In genomic region chr1:6222644-6223043, GRCh38 we compare ENCODE assay signal across 17 cellular contexts. TPM values are rescaled to one million over a fixed set of nuclear protein-coding genes. Genes with fewer than 3 reads are reported as not detected.
DNase-seq lines count a peak whose midpoint lies in the region; ATAC-seq and TF ChIP-seq lines count a peak whose summit lies in the region.
"Had no signal": no experiment of that assay in that cellular context is flagged by ENCODE, and none has a peak within 500 bp of the region (broad histone marks: within the 10 kb centered on the region; RNA-seq: fewer than 3 reads in every experiment).

No MANE protein-coding gene starts in this region.

- H2AFZ ChIP-seq in mammary epithelial cell (ENCODE audit: low read depth, low read length) (no peak overlapping the region), fibroblast of lung (ENCODE audit: low read length) (no peak overlapping the region)

- H3K27ac ChIP-seq in mammary epithelial cell (ENCODE audit: insufficient read depth, low read depth, low read length) (no peak overlapping the region), fibroblast of lung (ENCODE audit: insufficient read depth, low read length) (peak overlapping the region; percentile 27), left lung (no peak overlapping the region)
- H3K27ac ChIP-seq: A549 had no signal

- no peak for TF ChIP-seq CTCF in MCF 10A (IDR thresholded peaks at IDR 0.05; ENCODE audit: unreplicated experiment)
- no peak for TF ChIP-seq CTCF in mammary epithelial cell (conservative IDR thresholded peaks at IDR 0.05 in 1 of 2, IDR thresholded peaks at IDR 0.05 in 1 of 2; ENCODE audit: extremely low read depth in 1 of 2, insufficient read depth in 1 of 2, low read depth in 1 of 2, low read length in 2 of 2)
- no peak for TF ChIP-seq CTCF in fibroblast of lung (conservative IDR thresholded peaks at IDR 0.05 in 1 of 2, IDR thresholded peaks at IDR 0.05 in 1 of 2; ENCODE audit: low read depth in 1 of 2, low read length in 2 of 2)
- no peak for TF ChIP-seq CTCF in left lung (IDR thresholded peaks at IDR 0.05)

- H3K36me3 Mint-ChIP-seq in MCF 10A (ENCODE audit: insufficient read depth, unreplicated experiment), result peaks cover 52% of the 10 kb centered on the region

- H3K4me1 Mint-ChIP-seq in MCF 10A (ENCODE audit: insufficient read depth, unreplicated experiment), result peaks cover 9% of the 10 kb centered on the region
- H3K4me1 Mint-ChIP-seq: stimulated activated naive CD8-positive, alpha-beta T cell treated with anti-CD3 and anti-CD28 coated beads, Interleukin-15, amount 100 ng/mL, for 72 hours had no signal

- H3K9ac ChIP-seq in mammary epithelial cell (ENCODE audit: insufficient read depth, low read length) (no peak overlapping the region), fibroblast of lung (ENCODE audit: insufficient read depth, low read length) (no peak overlapping the region)

- H3K27ac Mint-ChIP-seq in MCF 10A (ENCODE audit: low read depth, unreplicated experiment), result no peak overlapping the region
- H3K27ac Mint-ChIP-seq: activated T-cell treated with anti-CD3 and anti-CD28 coated beads, Interleukin-2, amount 50 U/mL, for 72 hours; nephron progenitor cell; stimulated activated naive CD8-positive, alpha-beta T cell treated with anti-CD3 and anti-CD28 coated beads, Interleukin-15, amount 100 ng/mL, for 72 hours had no signal

- DNase-seq in MCF 10A (ENCODE audit: unreplicated experiment) (peak; percentile 43), mammary epithelial cell (no peak), fibroblast of lung (ENCODE audit: low read depth in 2 of 2) (peak; percentile 42 to 72), left lung (no peak), posterior cingulate gyrus (no peak), cortex of kidney (lab: John Stamatoyannopoulos, UW) (no peak)
- no peak for DNase-seq in activated naive CD4-positive, alpha-beta T cell treated with anti-CD3 and anti-CD28 coated beads, Interleukin-2, amount 50 U/mL, for 16 hours
- DNase-seq: activated CD4-positive, alpha-beta T cell treated with anti-CD3 and anti-CD28 coated beads, Interleukin-2, amount 50 U/mL, for 1 hour; activated T-cell treated with anti-CD3 and anti-CD28 coated beads, Interleukin-2, amount 50 U/mL, for 72 hours; COR-L47; GOT3; nephron progenitor cell; SHP77; stimulated activated naive CD8-positive, alpha-beta T cell treated with anti-CD3 and anti-CD28 coated beads, Interleukin-15, amount 100 ng/mL, for 72 hours had no signal

- H3K4me3 Mint-ChIP-seq in MCF 10A (ENCODE audit: unreplicated experiment), result no peak overlapping the region
- H3K4me3 Mint-ChIP-seq: activated T-cell treated with anti-CD3 and anti-CD28 coated beads, Interleukin-2, amount 50 U/mL, for 72 hours; nephron progenitor cell; stimulated activated naive CD8-positive, alpha-beta T cell treated with anti-CD3 and anti-CD28 coated beads, Interleukin-15, amount 100 ng/mL, for 72 hours had no signal

- dilution Hi-C loops in mammary epithelial cell (cut with HindIII; ENCODE audit: low sequenced_read_pairs), result loop anchor here (10.0 kb wide), 1 partner anchor 148 kb away; no protein-coding TSS in a partner anchor

- H3K79me2 ChIP-seq in mammary epithelial cell (ENCODE audit: insufficient read depth, low read length), result peaks cover 17% of the 10 kb centered on the region
- no peaks in the 10 kb centered on the region for H3K79me2 ChIP-seq in fibroblast of lung (ENCODE audit: control insufficient read depth, insufficient read depth, low read length)

- no peaks in the 10 kb centered on the region for H3K9me3 Mint-ChIP-seq in MCF 10A (ENCODE audit: unreplicated experiment)
- H3K9me3 Mint-ChIP-seq: activated T-cell treated with anti-CD3 and anti-CD28 coated beads, Interleukin-2, amount 50 U/mL, for 72 hours; nephron progenitor cell; stimulated activated naive CD8-positive, alpha-beta T cell treated with anti-CD3 and anti-CD28 coated beads, Interleukin-15, amount 100 ng/mL, for 72 hours had no signal

- BruUV-seq in MCF 10A (replicated peaks; lab: Mats Ljungman, UMichigan) (no TSS peak), mammary epithelial cell (replicated peaks; lab: Mats Ljungman, UMichigan) (no TSS peak)

- no CpG with 5 or more reads among the region's 7 CpGs for WGBS in mammary epithelial cell (ENCODE audit: low coverage, missing lambda C conversion rate)

- H3K27me3 ChIP-seq in mammary epithelial cell (ENCODE audit: insufficient read depth, low read length) (no peaks in the 10 kb centered on the region), fibroblast of lung (ENCODE audit: control insufficient read depth, insufficient read depth, low read length) (no peaks in the 10 kb centered on the region), left lung (no peaks in the 10 kb centered on the region)

- CTCF ChIA-PET in MCF 10A (lab: Yijun Ruan, JAX) (no interaction called here), mammary epithelial cell (lab: Charles Lee; ENCODE audit: low non-redundant PET) (no interaction called here)

- peak; percentile 35 for ATAC-seq in left lung
- ATAC-seq in GM19397 (IDR thresholded peaks at IDR 0.05; ENCODE audit: unreplicated experiment), result no peak
- ATAC-seq: activated T-cell treated with anti-CD3 and anti-CD28 coated beads, Interleukin-2, amount 50 U/mL, for 72 hours; stimulated activated naive CD8-positive, alpha-beta T cell treated with anti-CD3 and anti-CD28 coated beads, Interleukin-15, amount 100 ng/mL, for 72 hours had no signal

- H3K4me3 ChIP-seq in mammary epithelial cell (replicated peaks in 1 of 3; ENCODE audit: insufficient read depth in 1 of 3, low read depth in 2 of 3, low read length in 3 of 3), result no peak overlapping the region
- no peak overlapping the region for H3K4me3 ChIP-seq in fibroblast of lung (replicated peaks in 1 of 4; ENCODE audit: control extremely low read depth in 1 of 4, insufficient read depth in 1 of 4, low read depth in 3 of 4, low read length in 4 of 4)
- H3K4me3 ChIP-seq in left lung, result no peak overlapping the region
- H3K4me3 ChIP-seq: A549 had no signal

- POLR2A ChIA-PET in MCF 10A (lab: Yijun Ruan, JAX), result interaction anchor here (0.7 to 1.0 kb wide), 2 partner anchors 12 to 128 kb away, joined by 3 read pairs; no protein-coding TSS in a partner anchor

- no peaks in the 10 kb centered on the region for H3K9me3 ChIP-seq in mammary epithelial cell (replicated peaks; ENCODE audit: insufficient read depth, low read length)
- no peaks in the 10 kb centered on the region for H3K9me3 ChIP-seq in fibroblast of lung (ENCODE audit: control insufficient read depth, insufficient read depth, low read depth, low read length)
- no peaks in the 10 kb centered on the region for H3K9me3 ChIP-seq in left lung
- H3K9me3 ChIP-seq: A549 had no signal

- H3K4me1 ChIP-seq in mammary epithelial cell (ENCODE audit: insufficient read depth, low read length) (peaks cover 14% of the 10 kb centered on the region), fibroblast of lung (ENCODE audit: control insufficient read depth, extremely low read depth, insufficient read depth, low read length) (peaks cover 2% of the 10 kb centered on the region), left lung (no peaks in the 10 kb centered on the region)

- peaks cover 17% of the 10 kb centered on the region for H3K36me3 ChIP-seq in mammary epithelial cell (ENCODE audit: insufficient read depth, low read length)
- H3K36me3 ChIP-seq in fibroblast of lung (ENCODE audit: control insufficient read depth, insufficient read depth, low read length), result peaks cover 11% of the 10 kb centered on the region
- peaks cover 0 to 72% of the 10 kb centered on the region in 2 donors for H3K36me3 ChIP-seq in left lung

- H4K20me1 ChIP-seq in mammary epithelial cell (ENCODE audit: insufficient read depth, low read length), result no peaks in the 10 kb centered on the region
- no peaks in the 10 kb centered on the region for H4K20me1 ChIP-seq in fibroblast of lung (ENCODE audit: control insufficient read depth, extremely low read depth, insufficient read depth, low read length)

- in situ Hi-C loops in mammary epithelial cell (cut with MboI; ENCODE audit: low sequenced_read_pairs in 2 of 2), result no loop called here

- H3K27me3 Mint-ChIP-seq in MCF 10A (ENCODE audit: insufficient read depth, unreplicated experiment), result no peaks in the 10 kb centered on the region
- H3K27me3 Mint-ChIP-seq: stimulated activated naive CD8-positive, alpha-beta T cell treated with anti-CD3 and anti-CD28 coated beads, Interleukin-15, amount 100 ng/mL, for 72 hours had no signal

- intact Hi-C loops in MCF 10A (cut with micrococcal nuclease) (no loop called here), mammary epithelial cell (cut with micrococcal nuclease) (no loop called here), left lung (cut with DNase I) (no loop called here), posterior cingulate gyrus (cut with DNase I) (no loop called here)

- H3K4me2 ChIP-seq in mammary epithelial cell (ENCODE audit: insufficient read depth, low read depth, low read length) (no peak overlapping the region), fibroblast of lung (ENCODE audit: extremely low read depth, insufficient read depth, low read length) (no peak overlapping the region)
- H3K4me2 ChIP-seq: A549 had no signal

RNA-seq across cellular contexts. Expression of gene ICMT, which starts 13.1 kb away (rescaled TPM):
- total RNA-seq in MCF 10A (2022), result 26.5 and 28.3 TPM in 2 replicates
- 10 to 100 TPM; 65.2 to 75.4 TPM for total RNA-seq in mammary epithelial cell
- 76.3 TPM for polyA plus RNA-seq in mammary epithelial cell
- polyA minus RNA-seq in mammary epithelial cell, result 71.0 TPM
- total RNA-seq in fibroblast of lung, result 62.4 and 95.1 TPM in 2 replicates
- polyA plus RNA-seq in fibroblast of lung, result 91.1 and 95.8 TPM in 2 replicates
- 58.9 and 63.8 TPM in 2 replicates for polyA plus RNA-seq in fibroblast of lung (2012)
- polyA minus RNA-seq in fibroblast of lung (ENCODE audit: low replicate concordance), result 34.3 and 40.6 TPM in 2 replicates
- total RNA-seq in left lung, result 10 to 100 TPM; 70.0 to 84.1 TPM

RNA-seq across cellular contexts. Expression of gene RNF207, which starts 16.7 kb away (rescaled TPM):
- total RNA-seq in MCF 10A (2022), result 6.2 and 12.4 TPM in 2 replicates
- total RNA-seq in mammary epithelial cell, result 10 to 100 TPM; 25.7 to 26.5 TPM
- 5.9 TPM for polyA plus RNA-seq in mammary epithelial cell
- 6.6 TPM for polyA minus RNA-seq in mammary epithelial cell
- total RNA-seq in fibroblast of lung, result 9.2 and 17.2 TPM in 2 replicates
- 2.0 and 2.6 TPM in 2 replicates for polyA plus RNA-seq in fibroblast of lung
- 0.90 and 1.6 TPM in 2 replicates for polyA plus RNA-seq in fibroblast of lung (2012)
- polyA minus RNA-seq in fibroblast of lung (ENCODE audit: low replicate concordance), result 4.7 and 12.2 TPM in 2 replicates
- 10 to 100 TPM; 11.9 to 12.6 TPM for total RNA-seq in left lung

RNA-seq across cellular contexts. Expression of gene HES3, which starts 21.3 kb away (rescaled TPM):
- total RNA-seq in MCF 10A (2022) (not detected in 2 replicates), mammary epithelial cell (not detected), fibroblast of lung (not detected in 2 replicates), left lung (not detected)
- polyA plus RNA-seq in mammary epithelial cell (not detected), fibroblast of lung (not detected in 2 replicates)
- polyA minus RNA-seq in mammary epithelial cell (not detected), fibroblast of lung (ENCODE audit: low replicate concordance) (not detected in 2 replicates)
- polyA plus RNA-seq in fibroblast of lung (2012), result not detected in 2 replicates
- total RNA-seq: activated T-cell treated with anti-CD3 and anti-CD28 coated beads, Interleukin-2, amount 50 U/mL, for 72 hours; liver had no signal
- polyA plus RNA-seq: A549, liver had no signal

RNA-seq across cellular contexts. Expression of gene RPL22, which starts 23.2 kb away (rescaled TPM):
- 477 and 513 TPM in 2 replicates for total RNA-seq in MCF 10A (2022)
- total RNA-seq in mammary epithelial cell, result 100 to 1,000 TPM in 1 of 2 donors, 10 to 100 TPM in 1; 69.7 to 303 TPM
- 166 TPM for polyA plus RNA-seq in mammary epithelial cell
- 24.4 TPM for polyA minus RNA-seq in mammary epithelial cell
- 159 and 227 TPM in 2 replicates for total RNA-seq in fibroblast of lung
- polyA plus RNA-seq in fibroblast of lung, result 300 and 369 TPM in 2 replicates
- 686 and 835 TPM in 2 replicates for polyA plus RNA-seq in fibroblast of lung (2012)
- polyA minus RNA-seq in fibroblast of lung (ENCODE audit: low replicate concordance), result 2.9 and 3.7 TPM in 2 replicates
- total RNA-seq in left lung, result 100 to 1,000 TPM; 265 to 324 TPM

RNA-seq across cellular contexts. Expression of gene GPR153, which starts 38.3 kb away (rescaled TPM):
- total RNA-seq in MCF 10A (2022) (4.6 and 5.0 TPM in 2 replicates), mammary epithelial cell (10 to 100 TPM; 10.7 to 17.4 TPM), fibroblast of lung (8.9 and 13.4 TPM in 2 replicates), left lung (10 to 100 TPM; 15.3 to 16.4 TPM)
- polyA plus RNA-seq in mammary epithelial cell (17.7 TPM), fibroblast of lung (4.0 and 8.5 TPM in 2 replicates)
- polyA minus RNA-seq in mammary epithelial cell (18.2 TPM), fibroblast of lung (ENCODE audit: low replicate concordance) (12.9 and 21.1 TPM in 2 replicates)
- 5.6 and 13.9 TPM in 2 replicates for polyA plus RNA-seq in fibroblast of lung (2012)

Comparison
In these comparisons a context has a peak if more than half of its experiments do, and no peak if none do; other contexts are left out.
1. DNase-seq: peak in MCF 10A (single experiment) and fibroblast of lung (2 of 2); none in mammary epithelial cell (single experiment), left lung (0 of 2), activated naive CD4-positive, alpha-beta T cell treated with anti-CD3 and anti-CD28 coated beads, Interleukin-2, amount 50 U/mL, for 16 hours (single experiment), posterior cingulate gyrus (0 of 10) and cortex of kidney (single experiment).